In the genomic region with DNA sequence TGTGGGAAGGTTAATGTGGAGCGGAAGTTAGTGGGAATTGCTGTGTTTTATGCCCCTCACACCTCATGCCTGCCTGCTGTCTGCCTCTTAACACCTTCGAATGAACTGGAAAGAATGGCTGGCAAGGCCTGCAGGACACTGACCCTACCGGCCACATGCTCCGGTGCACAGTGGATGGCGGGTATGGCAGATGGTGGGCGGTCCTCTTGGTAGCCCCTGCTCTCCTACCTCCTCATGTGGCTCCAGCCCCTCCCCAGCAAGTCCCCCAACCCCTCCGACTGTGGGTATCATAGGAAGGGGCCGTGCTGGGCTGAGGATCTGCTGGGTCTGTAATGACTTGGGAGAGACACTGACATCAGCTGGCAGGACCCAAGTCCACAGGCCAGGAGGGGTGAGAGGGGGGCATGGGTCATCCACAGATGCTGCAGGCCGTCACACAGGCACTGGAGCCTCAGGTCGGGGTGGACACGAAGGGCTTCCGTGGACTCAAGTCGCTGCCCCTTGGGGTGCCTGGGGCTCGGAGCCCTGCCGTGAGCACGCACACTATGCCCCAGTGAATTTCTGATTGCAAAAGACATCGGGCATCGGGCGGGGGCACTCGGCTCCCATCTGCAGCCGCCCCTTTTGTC, we compare ENCODE assay signal across 16 cellular contexts.
DNase-seq lines count a peak whose midpoint lies in the region; ATAC-seq and TF ChIP-seq lines count a peak whose summit lies in the region.
"Had no signal": no experiment of that assay in that cellular context is flagged by ENCODE, and none has a peak within 500 bp of the region (broad histone marks: within the 10 kb centered on the region; RNA-seq: fewer than 3 reads in every experiment).

No MANE protein-coding gene starts in this region.

- DNase-seq in NCI-H82 (lab: John Stamatoyannopoulos, UW): peak; percentile 30
- no peak for DNase-seq in NCI-H82 treated with DMSO at 0.1 percent for 48 hours (lab: John Stamatoyannopoulos, UW; ENCODE audit: unreplicated experiment)
- DNase-seq in RWPE2 (ENCODE audit: low spot score): no peak
- peak; percentile 36 for DNase-seq in lower lobe of right lung
- peak; percentile 54 for DNase-seq in retina
- no peak for DNase-seq in HEK293T (ENCODE audit: extremely low spot score)
- no peak for DNase-seq in KG1 (lab: John Stamatoyannopoulos, UW)
- no peak for DNase-seq in activated CD8-positive, alpha-beta memory T cell treated with anti-CD3 and anti-CD28 coated beads, Interleukin-2, amount 50 U/mL, for 48 hours
- DNase-seq: CD8-positive, alpha-beta T cell; COR-L47; DMS153; DMS79 treated with DMSO at 0.1 percent for 48 hours; EL had no signal

- POLR2A ChIA-PET in HEK293T (lab: Yijun Ruan, JAX): no interaction called here

- H3K36me3 ChIP-seq in RWPE2 (ENCODE audit: low read depth) (no peaks in the 10 kb centered on the region), lower lobe of right lung (no peaks in the 10 kb centered on the region)

- TF ChIP-seq CTCF in RWPE2 (IDR thresholded peaks at IDR 0.05; ENCODE audit: poor library complexity, severe bottlenecking) (no peak), lower lobe of right lung (IDR thresholded peaks at IDR 0.05) (no peak)

- H3K4me3 ChIP-seq in RWPE2 (ENCODE audit: severe bottlenecking) (no peak overlapping the region), lower lobe of right lung (no peak overlapping the region)

- CTCF ChIA-PET in HEK293T (lab: Yijun Ruan, JAX): no interaction called here

- intact Hi-C loops in lower lobe of right lung (cut with DNase I): no loop called here

- H3K4me1 ChIP-seq in RWPE2 (ENCODE audit: insufficient read depth, poor library complexity, severe bottlenecking): no peaks in the 10 kb centered on the region
- no peaks in the 10 kb centered on the region for H3K4me1 ChIP-seq in lower lobe of right lung

- ATAC-seq in RWPE2 (ENCODE audit: low read depth) (0 out of 3 replicates have a peak, but pooled peaks have one; percentile 17), lower lobe of right lung (no peak)
- ATAC-seq: CD8-positive, alpha-beta T cell; HCT116 had no signal

- H3K9me3 ChIP-seq in RWPE2 (ENCODE audit: severe bottlenecking) (no peaks in the 10 kb centered on the region), lower lobe of right lung (no peaks in the 10 kb centered on the region)

- H3K27me3 ChIP-seq in RWPE2 (ENCODE audit: insufficient read depth, poor library complexity, severe bottlenecking): peaks cover 31% of the 10 kb centered on the region
- peaks cover 8% of the 10 kb centered on the region for H3K27me3 ChIP-seq in lower lobe of right lung (ENCODE audit: low read depth)

- no peak overlapping the region for H3K27ac ChIP-seq in RWPE2 (ENCODE audit: poor library complexity, severe bottlenecking)
- H3K27ac ChIP-seq in lower lobe of right lung: no peak overlapping the region
- H3K27ac ChIP-seq: 22Rv1, HL-60 had no signal

TF ChIP-seq in HEK293T, 16 proteins besides CTCF, POLR2A, EP300 and RAD21:
- no peak for TF ChIP-seq ELF4 (IDR thresholded peaks at IDR 0.05)
- TF ChIP-seq HDGF (IDR thresholded peaks at IDR 0.05; ENCODE audit: borderline replicate concordance): no peak
- TF ChIP-seq NFRKB (IDR thresholded peaks at IDR 0.05): no peak
- TF ChIP-seq CTBP1 (IDR thresholded peaks at IDR 0.05; ENCODE audit: borderline replicate concordance): no peak
- no peak for TF ChIP-seq LEF1 (IDR thresholded peaks at IDR 0.05; ENCODE audit: borderline replicate concordance)
- TF ChIP-seq SP1 (IDR thresholded peaks at IDR 0.05): no peak
- TF ChIP-seq FOXK2 (IDR thresholded peaks at IDR 0.05): no peak
- no peak for TF ChIP-seq L3MBTL2 (conservative IDR thresholded peaks at IDR 0.05)
- no peak for TF ChIP-seq SUZ12 (IDR thresholded peaks at IDR 0.05)

Comparison
In these comparisons a context has a peak if more than half of its experiments do, and no peak if none do; other contexts are left out.
1. DNase-seq: peak in NCI-H82 (single experiment), lower lobe of right lung (single experiment) and retina (single experiment); none in NCI-H82 treated with DMSO at 0.1 percent for 48 hours (single experiment), RWPE2 (single experiment), HEK293T (single experiment), KG1 (single experiment) and activated CD8-positive, alpha-beta memory T cell treated with anti-CD3 and anti-CD28 coated beads, Interleukin-2, amount 50 U/mL, for 48 hours (single experiment).